Comparison of ENCODE assay signal across 16 cellular contexts in genomic region chr10:13612654-13613373, GRCh38. TPM values are rescaled to one million over a fixed set of nuclear protein-coding genes. Genes with fewer than 3 reads are reported as not detected.
DNase-seq lines count a peak whose midpoint lies in the region; ATAC-seq, FAIRE-seq and TF ChIP-seq lines count a peak whose summit lies in the region.
"Had no signal": no experiment of that assay in that cellular context is flagged by ENCODE, and none has a peak within 500 bp of the region (broad histone marks: within the 10 kb centered on the region; RNA-seq: fewer than 3 reads in every experiment).

No MANE protein-coding gene starts in this region.

- DNase-seq in A549 (ENCODE audit: low read depth in 1 of 2, low spot score in 1 of 2), result no peak
- DNase-seq in HCT116 (ENCODE audit: low read depth, low spot score), result no peak
- no peak for DNase-seq in brain microvascular endothelial cell
- DNase-seq in mesothelial cell of epicardium (ENCODE audit: low spot score in 2 of 2, unreplicated experiment in 2 of 2), result no peak
- DNase-seq in SK-N-DZ (ENCODE audit: low spot score), result no peak
- no peak for DNase-seq in NCI-H187 treated with DMSO at 0.1 percent for 48 hours (lab: John Stamatoyannopoulos, UW)
- no peak for DNase-seq in NCI-H1092 treated with DMSO at 0.1 percent for 48 hours (lab: John Stamatoyannopoulos, UW)
- DNase-seq: DMS79, NCI-H1436, NCI-H748 treated with DMSO at 0.1 percent for 48 hours, T-cell had no signal

- H3K27ac ChIP-seq in A549, result no peak overlapping the region
- H3K27ac ChIP-seq in HCT116 (ENCODE audit: low read depth, low read length), result no peak overlapping the region
- H3K27ac ChIP-seq in brain microvascular endothelial cell, result no peak overlapping the region
- H3K27ac ChIP-seq: GM23248, SJSA1 had no signal

- peak; percentile 55 to 76; a peak in 4 of 6 replicates for ATAC-seq in A549
- ATAC-seq in HCT116, result 0 out of 2 replicates have a peak, but pooled peaks have one; percentile 50
- ATAC-seq: T-cell had no signal

- no peak overlapping the region for H3K9ac ChIP-seq in HCT116 (ENCODE audit: low read length)
- H3K9ac ChIP-seq: GM23248 had no signal

- no peaks in the 10 kb centered on the region for H4K20me1 ChIP-seq in HCT116 (ENCODE audit: insufficient read depth)

- TF ChIP-seq POLR2A in A549 (IDR thresholded peaks at IDR 0.05; ENCODE audit: low read length) (no peak), HCT116 (IDR thresholded peaks at IDR 0.05; ENCODE audit: borderline replicate concordance, extremely low read depth, insufficient read depth, insufficient read length) (no peak)

- H3K9me2 ChIP-seq in HCT116 (ENCODE audit: insufficient read depth), result no peaks in the 10 kb centered on the region

- POLR2A ChIA-PET in A549 (lab: Yijun Ruan, JAX), result no interaction called here
- POLR2A ChIA-PET in HCT116 (lab: Charles Lee), result no interaction called here

- peaks cover 50% of the 10 kb centered on the region for H3K4me1 Mint-ChIP-seq in mesothelial cell of epicardium
- H3K4me1 Mint-ChIP-seq: CD14-positive monocyte, T-cell had no signal

- H3K27me3 Mint-ChIP-seq in mesothelial cell of epicardium (ENCODE audit: low read depth), result no peaks in the 10 kb centered on the region
- H3K27me3 Mint-ChIP-seq: IgD-negative memory B cell, T-cell had no signal

- no peaks in the 10 kb centered on the region for H3K79me2 ChIP-seq in HCT116 (ENCODE audit: insufficient read depth, low read length)

- no peaks in the 10 kb centered on the region for H3K9me3 Mint-ChIP-seq in mesothelial cell of epicardium
- H3K9me3 Mint-ChIP-seq: CD14-positive monocyte, IgD-negative memory B cell, T-cell had no signal

- H3K36me3 ChIP-seq in HCT116 (ENCODE audit: control insufficient read depth in 1 of 2, insufficient read depth in 2 of 2, low read length in 2 of 2) (peaks cover 8 to 11% of the 10 kb centered on the region in 2 experiments; a peak in 2 of 4 replicates), brain microvascular endothelial cell (replicated peaks) (peaks cover 19% of the 10 kb centered on the region)

- H3K4me3 Mint-ChIP-seq in mesothelial cell of epicardium, result no peak overlapping the region
- H3K4me3 Mint-ChIP-seq: CD14-positive monocyte, IgD-negative memory B cell, T-cell had no signal

- in situ Hi-C loops in brain microvascular endothelial cell (cut with HindIII; ENCODE audit: low pct_ligation_motif_present, low sequenced_read_pairs), result no loop called here

- no peak for TF ChIP-seq EP300 in A549 (IDR thresholded peaks at IDR 0.05)

- H3K36me3 Mint-ChIP-seq in mesothelial cell of epicardium, result peaks cover 23% of the 10 kb centered on the region

- TF ChIP-seq CTCF in A549 (IDR thresholded peaks at IDR 0.05) (no peak), HCT116 (IDR thresholded peaks at IDR 0.05 in 2 of 3, conservative IDR thresholded peaks at IDR 0.05 in 1 of 3; ENCODE audit: borderline replicate concordance in 1 of 3, insufficient read depth in 1 of 3, low read depth in 2 of 3, low read length in 2 of 3) (peak in 1 of 3 experiments; percentile 21; a peak in 2 of 6 replicates), brain microvascular endothelial cell (IDR thresholded peaks at IDR 0.05; ENCODE audit: low read depth, low read length, missing control alignments) (peak; percentile 18), mesothelial cell of epicardium (IDR thresholded peaks at IDR 0.05; ENCODE audit: unreplicated experiment) (no peak)

- intact Hi-C loops in HCT116 (cut with micrococcal nuclease), result loop anchor here (1.0 kb wide), 1 partner anchor 165 kb away; no protein-coding TSS in a partner anchor

- H3K9me3 ChIP-seq in A549 (no peaks in the 10 kb centered on the region), HCT116 (ENCODE audit: control insufficient read depth in 1 of 2, insufficient read depth in 1 of 2, low read depth in 1 of 2, low read length in 2 of 2) (no peaks in the 10 kb centered on the region)
- H3K9me3 ChIP-seq: Caco-2, SJSA1 had no signal

- peak overlapping the region; percentile 72 for H3K27ac Mint-ChIP-seq in mesothelial cell of epicardium
- H3K27ac Mint-ChIP-seq: IgD-negative memory B cell, T-cell had no signal

- no peak overlapping the region for H3K4me2 ChIP-seq in A549
- H3K4me2 ChIP-seq in HCT116 (ENCODE audit: low read length), result no peak overlapping the region

- WGBS in A549 (ENCODE audit: missing lambda C conversion rate), result 94% methylated on average over 3 of the region's 3 CpGs

- no TSS peak for BruUV-seq in HCT116 (replicated peaks; lab: Mats Ljungman, UMichigan)

- CTCF ChIA-PET in A549 (lab: Yijun Ruan, JAX) (interaction anchor here (0.7 to 5.4 kb wide), 15 partner anchors 8 to 426 kb away, joined by 3 to 32 read pairs (median 3); no protein-coding TSS in a partner anchor), HCT116 (lab: Charles Lee) (interaction anchor here (0.6 to 1.0 kb wide), 3 partner anchors 9 to 241 kb away, joined by 3 to 4 read pairs (median 3); no protein-coding TSS in a partner anchor)

- no peaks in the 10 kb centered on the region for H3K27me3 ChIP-seq in HCT116 (ENCODE audit: insufficient read depth, low read length)
- no peaks in the 10 kb centered on the region for H3K27me3 ChIP-seq in brain microvascular endothelial cell (replicated peaks)
- H3K27me3 ChIP-seq: SJSA1 had no signal

- TF ChIP-seq RAD21 in A549 (conservative IDR thresholded peaks at IDR 0.05 in 1 of 2, IDR thresholded peaks at IDR 0.05 in 1 of 2) (no peak), HCT116 (IDR thresholded peaks at IDR 0.05; ENCODE audit: low read depth) (no peak)

- FAIRE-seq in A549 (lab: Jason Lieb, UNC), result no peak

- no peak overlapping the region for H3K4me3 ChIP-seq in A549
- H3K4me3 ChIP-seq in HCT116 (replicated peaks in 1 of 2; ENCODE audit: low read depth in 1 of 2, low read length in 2 of 2), result no peak overlapping the region
- no peak overlapping the region for H3K4me3 ChIP-seq in brain microvascular endothelial cell (ENCODE audit: low read depth, low read length)
- H3K4me3 ChIP-seq: GM23248, SJSA1 had no signal

- H3K4me1 ChIP-seq in A549, result no peaks in the 10 kb centered on the region
- H3K4me1 ChIP-seq in HCT116 (ENCODE audit: control insufficient read depth in 1 of 2, insufficient read depth in 2 of 2, low read length in 2 of 2), result no peaks in the 10 kb centered on the region

- H2AFZ ChIP-seq in HCT116 (ENCODE audit: low read depth, low read length, poor library complexity, severe bottlenecking), result no peak overlapping the region
- H2AFZ ChIP-seq: GM23248 had no signal

- RAD21 ChIA-PET in HCT116 (lab: Charles Lee; ENCODE audit: low non-redundant PET in 1 of 2, low total read pairs in 2 of 2, uncharacterized antibody in 2 of 2, unreplicated experiment in 2 of 2), result no interaction called here

TF ChIP-seq in A549, 52 proteins besides CTCF, POLR2A, EP300 and RAD21:
- TF ChIP-seq HOXB13 (CRISPR knock-in tag; IDR thresholded peaks at IDR 0.05; ENCODE audit: low read depth) (no peak), MAFK (IDR thresholded peaks at IDR 0.05; ENCODE audit: partially characterized antibody) (peak; percentile 87), EHF (CRISPR knock-in tag; IDR thresholded peaks at IDR 0.05) (no peak), JUN (IDR thresholded peaks at IDR 0.05) (no peak), RCOR1 (IDR thresholded peaks at IDR 0.05; ENCODE audit: low read depth, low read length) (no peak)

TF ChIP-seq in HCT116, 20 proteins besides CTCF, POLR2A, EP300 and RAD21 (continues in another document):
- TF ChIP-seq JUND (IDR thresholded peaks at IDR 0.05) (no peak), CBX3 (IDR thresholded peaks at IDR 0.05; ENCODE audit: low read depth) (no peak), ZBTB33 (IDR thresholded peaks at IDR 0.05; ENCODE audit: extremely low read depth, insufficient replicate concordance, low read length) (no peak), ELF1 (IDR thresholded peaks at IDR 0.05; ENCODE audit: borderline replicate concordance, low read depth) (no peak), EZH2phosphoT487 (IDR thresholded peaks at IDR 0.05; ENCODE audit: borderline replicate concordance) (no peak), YY1 (IDR thresholded peaks at IDR 0.05; ENCODE audit: extremely low read depth, insufficient replicate concordance, low read depth, low read length) (no peak), SRF (IDR thresholded peaks at IDR 0.05; ENCODE audit: low read depth) (no peak), ZNF274 (IDR thresholded peaks at IDR 0.05; ENCODE audit: low read depth, low read length) (no peak), EGR1 (IDR thresholded peaks at IDR 0.05; ENCODE audit: low read depth) (no peak), ZFX (IDR thresholded peaks at IDR 0.05) (no peak)

RNA-seq across cellular contexts. Expression of gene PRPF18, which starts 26.0 kb away (rescaled TPM):
- 21.5 and 39.6 TPM in 2 replicates for polyA plus RNA-seq in A549 (2011; rRNA removed)
- 7.6 and 10.6 TPM in 2 replicates for polyA plus RNA-seq in A549 (2012; cell fraction: cytosol; rRNA removed)
- 2.5 and 3.5 TPM in 2 replicates for polyA plus RNA-seq in A549 (2012; cell fraction: nucleus; rRNA removed)
- polyA plus RNA-seq in A549 (2017; fragmentation: RNase III; extraction: RNeasy Plus Mini Kit Qiagen cat#74134 plus additional on column Dnase treatment), result 22.0 to 22.8 TPM (median 22.3 TPM) in 3 replicates
- polyA minus RNA-seq in A549 (2011; rRNA and poly(A)+ RNA removed), result 8.0 and 8.6 TPM in 2 replicates
- 16.2 TPM for total RNA-seq in HCT116 (2021; ENCODE audit: unreplicated experiment)
- polyA plus RNA-seq in HCT116 (2012), result 5.9 and 9.3 TPM in 2 replicates
- total RNA-seq in mesothelial cell of epicardium, result 18.9 to 19.8 TPM (median 19.0 TPM) in 3 replicates
- 24.4 and 25.3 TPM in 2 replicates for polyA plus RNA-seq in SK-N-DZ (2014; cell fraction: cytosol; rRNA removed)
- polyA plus RNA-seq in SK-N-DZ (2014; cell fraction: nucleus; rRNA removed), result 15.9 and 16.6 TPM in 2 replicates
